Comparison of ENCODE assay signal across 19 cellular contexts in genomic region chr20:8432435-8433148, GRCh38.
DNase-seq lines count a peak whose midpoint lies in the region; ATAC-seq, FAIRE-seq and TF ChIP-seq lines count a peak whose summit lies in the region.
"Had no signal": no experiment of that assay in that cellular context is flagged by ENCODE, and none has a peak within 500 bp of the region (broad histone marks: within the 10 kb centered on the region; RNA-seq: fewer than 3 reads in every experiment).

No MANE protein-coding gene starts in this region.

- no peaks in the 10 kb centered on the region for H3K79me2 ChIP-seq in smooth muscle cell (ENCODE audit: low read depth)

- H3K4me1 ChIP-seq in kidney (ENCODE audit: control insufficient read depth in 1 of 2, insufficient read depth in 1 of 2, low read depth in 1 of 2, low read length in 2 of 2) (peaks cover 7 to 16% of the 10 kb centered on the region in 2 donors), smooth muscle cell (ENCODE audit: low read depth) (peaks cover 13% of the 10 kb centered on the region), tibial artery (peaks cover 0 to 16% (median 1%) of the 10 kb centered on the region in 4 donors)
- H3K4me1 ChIP-seq: A549 had no signal

- no peaks in the 10 kb centered on the region for H3K9me3 ChIP-seq in kidney (ENCODE audit: control insufficient read depth in 1 of 2, low read length in 2 of 2)
- H3K9me3 ChIP-seq in smooth muscle cell (replicated peaks; ENCODE audit: low read depth), result no peaks in the 10 kb centered on the region
- H3K9me3 ChIP-seq in tibial artery, result no peaks in the 10 kb centered on the region
- H3K9me3 ChIP-seq: A549, suprapubic skin had no signal

- H3K36me3 ChIP-seq in kidney (ENCODE audit: control insufficient read depth in 1 of 2, insufficient read depth in 2 of 2, low read length in 2 of 2), result no peaks in the 10 kb centered on the region
- H3K36me3 ChIP-seq in smooth muscle cell (ENCODE audit: low read depth), result no peaks in the 10 kb centered on the region
- H3K36me3 ChIP-seq in tibial artery, result no peaks in the 10 kb centered on the region
- H3K36me3 ChIP-seq: suprapubic skin had no signal

- peak overlapping the region; percentile 54 for H3K4me2 ChIP-seq in smooth muscle cell
- H3K4me2 ChIP-seq: A549, PC-9 had no signal

- intact Hi-C loops in kidney (cut with DNase I), result no loop called here
- intact Hi-C loops in tibial artery (cut with DNase I; ENCODE audit: low total_unique reads), result loop anchor here (5.0 kb wide), 1 partner anchor 1815 kb away; no protein-coding TSS in a partner anchor

- H4K20me1 ChIP-seq in smooth muscle cell (ENCODE audit: low read depth), result no peaks in the 10 kb centered on the region

- H2AFZ ChIP-seq in smooth muscle cell (ENCODE audit: low read depth), result peak overlapping the region; percentile 70
- H2AFZ ChIP-seq: PC-9 had no signal

- H3K4me3 ChIP-seq in kidney (ENCODE audit: low read length in 2 of 2) (peak overlapping the region in 1 of 2 donors; percentile 46), smooth muscle cell (no peak overlapping the region), tibial artery (no peak overlapping the region)
- H3K4me3 ChIP-seq: A549, PC-9, skin epidermis, suprapubic skin had no signal

- H3K9ac ChIP-seq in kidney (ENCODE audit: low read length in 2 of 2), result no peak overlapping the region
- H3K9ac ChIP-seq in smooth muscle cell (ENCODE audit: low read depth), result no peak overlapping the region

- ATAC-seq in HG03378 (IDR thresholded peaks at IDR 0.05; ENCODE audit: unreplicated experiment), result no peak
- ATAC-seq: A549 had no signal

- H3F3A ChIP-seq in smooth muscle cell (ENCODE audit: low read depth), result peaks cover 11% of the 10 kb centered on the region

- peak overlapping the region; percentile 53 to 63 for H3K27ac ChIP-seq in kidney (ENCODE audit: low read depth in 2 of 2, low read length in 2 of 2)
- H3K27ac ChIP-seq in smooth muscle cell (ENCODE audit: low read depth), result peak overlapping the region; percentile 30
- H3K27ac ChIP-seq in tibial artery, result no peak overlapping the region
- H3K27ac ChIP-seq: A549, PC-9, suprapubic skin had no signal

- FAIRE-seq in kidney (lab: Jason Lieb, UNC), result no peak
- FAIRE-seq: A549, astrocyte had no signal

- 57% methylated on average over 7 of the region's 7 CpGs for WGBS in smooth muscle cell (ENCODE audit: low lambda C conversion rate)

- no peak for TF ChIP-seq CTCF in kidney (IDR thresholded peaks at IDR 0.05; ENCODE audit: borderline replicate concordance, extremely low read depth, insufficient read depth)
- TF ChIP-seq CTCF in smooth muscle cell (IDR thresholded peaks at IDR 0.05; ENCODE audit: borderline replicate concordance, insufficient read depth, poor library complexity, severe bottlenecking), result no peak
- no peak for TF ChIP-seq CTCF in tibial artery (IDR thresholded peaks at IDR 0.05)

- DNase-seq in NCI-H1694 treated with DMSO at 0.1 percent for 48 hours (lab: John Stamatoyannopoulos, UW) (peak; percentile 26), NCI-H1694 (lab: John Stamatoyannopoulos, UW) (no peak), SW480 (ENCODE audit: low spot score) (peak; percentile 16), kidney (no peak), smooth muscle cell (lab: John Stamatoyannopoulos, UW; ENCODE audit: unreplicated experiment) (no peak), Kasumi-1 (lab: John Stamatoyannopoulos, UW) (no peak), tibial artery (no peak)
- DNase-seq: activated CD4-positive, alpha-beta T cell treated with anti-CD3 and anti-CD28 coated beads, Interleukin-2, amount 10 ng/mL, durations not matched to agents 7 days and 5 days; effector CD8-positive, alpha-beta T cell; foreskin fibroblast; H7; naive B cell; PC-9; T-helper 2 cell had no signal

- H3K27me3 ChIP-seq in smooth muscle cell (ENCODE audit: low read depth) (no peaks in the 10 kb centered on the region), tibial artery (no peaks in the 10 kb centered on the region)
- H3K27me3 ChIP-seq: suprapubic skin had no signal

Comparison
In these comparisons a context has a peak if more than half of its experiments do, and no peak if none do; other contexts are left out.
1. DNase-seq: peak in NCI-H1694 treated with DMSO at 0.1 percent for 48 hours (single experiment) and SW480 (single experiment); none in NCI-H1694 (single experiment), kidney (single experiment), smooth muscle cell (single experiment), Kasumi-1 (0 of 2) and tibial artery (0 of 2).
2. H3K27ac ChIP-seq: peak in kidney (2 of 2) and smooth muscle cell (single experiment); none in tibial artery (0 of 2).